23 cellular contexts compared by ENCODE assay signal in the genomic region with DNA sequence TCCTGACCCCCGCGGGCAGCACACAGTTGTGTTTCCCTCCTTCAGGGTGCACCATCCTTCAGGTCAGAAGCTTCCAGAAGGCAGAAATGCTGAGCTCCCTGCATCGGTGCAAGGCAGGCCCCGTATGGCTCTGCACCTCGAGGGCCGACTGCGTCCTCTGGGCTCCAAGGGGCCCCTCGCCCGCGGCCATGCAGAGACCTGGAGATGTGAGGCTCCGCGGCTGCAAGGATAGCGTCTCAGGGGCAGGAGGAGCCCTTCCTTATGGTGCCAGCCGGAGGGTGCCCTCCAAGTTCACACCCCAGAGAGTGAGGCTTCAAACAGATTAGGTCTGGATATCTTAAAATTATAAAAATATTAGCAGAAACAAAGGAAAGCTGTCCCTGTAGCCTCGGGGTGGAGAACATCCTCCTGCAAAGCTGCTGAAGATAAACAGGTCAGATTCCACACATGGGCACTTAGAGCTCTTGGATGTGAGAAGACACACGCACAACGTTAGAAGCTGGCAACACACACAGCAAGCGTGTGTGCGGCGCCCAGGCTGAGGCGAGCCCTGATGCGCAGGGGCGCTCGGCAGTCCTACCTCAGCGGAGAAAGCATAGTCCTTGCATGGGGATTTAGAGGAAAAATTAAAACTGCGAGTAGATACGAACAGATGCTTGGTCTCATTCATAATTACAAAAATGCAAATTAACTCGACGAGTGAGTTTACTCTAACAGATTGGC. TPM values are rescaled to one million over a fixed set of nuclear protein-coding genes. Genes with fewer than 3 reads are reported as not detected.
A peak's percentile ranks its signal among the peaks of the same experiment; 100 is the strongest.
DNase-seq lines count a peak whose midpoint lies in the region; FAIRE-seq and TF ChIP-seq lines count a peak whose summit lies in the region.
"Had no signal": no experiment of that assay in that cellular context is flagged by ENCODE, and none has a peak within 500 bp of the region (broad histone marks: within the 10 kb centered on the region; RNA-seq: fewer than 3 reads in every experiment).

No MANE protein-coding gene starts in this region.

- H3K36me3 ChIP-seq in endodermal cell (ENCODE audit: control insufficient read depth, insufficient read depth, low read length) (no peaks in the 10 kb centered on the region), spleen (no peaks in the 10 kb centered on the region)

- H3K36me3 Mint-ChIP-seq in endodermal cell (ENCODE audit: low read depth) = peaks cover 11% of the 10 kb centered on the region
- no peaks in the 10 kb centered on the region for H3K36me3 Mint-ChIP-seq in chondrocyte (ENCODE audit: low read depth)

- H3K27me3 Mint-ChIP-seq in endodermal cell (ENCODE audit: insufficient read depth) (no peaks in the 10 kb centered on the region), chondrocyte (ENCODE audit: low read depth) (peaks cover 28% of the 10 kb centered on the region)
- H3K27me3 Mint-ChIP-seq: CD4-positive, alpha-beta T cell had no signal

- DNase-seq in DMS 273 (lab: John Stamatoyannopoulos, UW; ENCODE audit: unreplicated experiment) (peak; percentile 16), DMS 273 treated with DMSO at 0.1 percent for 48 hours (lab: John Stamatoyannopoulos, UW) (no peak), NCI-H526 (lab: John Stamatoyannopoulos, UW) (peak; percentile 10 to 57), endodermal cell (no peak), spleen (peak; percentile 41), HTR-8/SVneo (ENCODE audit: insufficient read length, low spot score) (no peak), chondrocyte (ENCODE audit: low spot score) (no peak), hepatic stellate cell (ENCODE audit: low spot score) (no peak)
- DNase-seq: CD4-positive, alpha-beta T cell; DMS79 treated with DMSO at 0.1 percent for 48 hours; GF-D8; MM.1S; NCI-H2029; NCI-H446 treated with DMSO at 0.1 percent for 48 hours; NCI-H69; RPMI8226; SHP77 treated with DMSO at 0.1 percent for 48 hours had no signal

- no peak for TF ChIP-seq POLR2A in spleen (IDR thresholded peaks at IDR 0.05)

- H3K9ac ChIP-seq in endodermal cell (ENCODE audit: extremely low read depth, low read length, poor library complexity, severe bottlenecking) = no peak overlapping the region
- H3K9ac ChIP-seq: KMS-11 had no signal

- H3K27me3 ChIP-seq in endodermal cell (ENCODE audit: control insufficient read depth, insufficient read depth, low read length, poor library complexity, severe bottlenecking) (no peaks in the 10 kb centered on the region), spleen (replicated peaks in 1 of 7) (peaks cover 0 to 31% (median 0%) of the 10 kb centered on the region in 7 donors)

- FAIRE-seq in HTR-8/SVneo (lab: Jason Lieb, UNC) = no peak
- FAIRE-seq: GM12891, H1 had no signal

- H3K9me3 Mint-ChIP-seq in endodermal cell (peaks cover 13% of the 10 kb centered on the region), chondrocyte (ENCODE audit: low read depth) (no peaks in the 10 kb centered on the region)
- H3K9me3 Mint-ChIP-seq: CD4-positive, alpha-beta T cell had no signal

- no peaks in the 10 kb centered on the region for H3K4me1 ChIP-seq in endodermal cell (ENCODE audit: control insufficient read depth, insufficient read depth, low read length)
- no peaks in the 10 kb centered on the region for H3K4me1 ChIP-seq in spleen

- H3K4me1 Mint-ChIP-seq in endodermal cell (no peaks in the 10 kb centered on the region), chondrocyte (ENCODE audit: low read depth) (no peaks in the 10 kb centered on the region)
- H3K4me1 Mint-ChIP-seq: IgD-negative memory B cell had no signal

- intact Hi-C loops in spleen (cut with DNase I; ENCODE audit: low total_unique reads) = no loop called here

- WGBS in endodermal cell (ENCODE audit: insufficient coverage in 1 of 2, insufficient read length in 1 of 2), 2 experiments = 92 to 97% methylated on average over 20 to 29 of the region's 29 CpGs
- WGBS in spleen, 5 donors = 90 to 92% (median 91%) methylated on average over 29 of the region's 29 CpGs

- H3K27ac Mint-ChIP-seq in endodermal cell (no peak overlapping the region), chondrocyte (ENCODE audit: unreplicated experiment) (no peak overlapping the region)
- H3K27ac Mint-ChIP-seq: CD4-positive, alpha-beta T cell; IgD-negative memory B cell had no signal

- no peak overlapping the region for H3K4me3 Mint-ChIP-seq in endodermal cell
- H3K4me3 Mint-ChIP-seq in chondrocyte (ENCODE audit: unreplicated experiment) = no peak overlapping the region
- H3K4me3 Mint-ChIP-seq: CD4-positive, alpha-beta T cell; IgD-negative memory B cell had no signal

- H3K27ac ChIP-seq in endodermal cell (ENCODE audit: low read depth, low read length) (peak overlapping the region; percentile 38), spleen (no peak overlapping the region)
- H3K27ac ChIP-seq: 22Rv1, KMS-11 had no signal

- H3K4me3 ChIP-seq in endodermal cell (ENCODE audit: low read length) (no peak overlapping the region), spleen (no peak overlapping the region)

- H3K9me3 ChIP-seq in endodermal cell (ENCODE audit: control insufficient read depth, low read length) (peaks cover 8% of the 10 kb centered on the region), spleen (no peaks in the 10 kb centered on the region)

- TF ChIP-seq CTCF in endodermal cell (conservative IDR thresholded peaks at IDR 0.05) (no peak), spleen (IDR thresholded peaks at IDR 0.05 in 8 of 11, conservative IDR thresholded peaks at IDR 0.05 in 3 of 11) (no peak), chondrocyte (IDR thresholded peaks at IDR 0.05) (no peak)

RNA-seq across cellular contexts. Expression of gene KNDC1, which starts 20.3 kb away (rescaled TPM):
- total RNA-seq in endodermal cell (1 to 10 TPM; 6.5 to 9.6 TPM), spleen (1 to 10 TPM in 5 of 7 donors, under 1 TPM in 2; 0.32 to 3.5 (median 2.5) TPM), chondrocyte (0.24 to 0.72 TPM (median 0.55 TPM) in 3 replicates)
- polyA plus RNA-seq in endodermal cell (2013, experiment 1 of 2) = 7.3 TPM
- 4.6 TPM for polyA plus RNA-seq in endodermal cell (2013, experiment 2 of 2)
- polyA plus RNA-seq in spleen = under 1 TPM; 0.05 to 0.43 (median 0.29) TPM
- total RNA-seq: CD4-positive, alpha-beta T cell had no signal

RNA-seq across cellular contexts. Expression of gene UTF1, which starts 49.7 kb away (rescaled TPM):
- total RNA-seq in endodermal cell (1 to 10 TPM in 1 of 2 donors, not detected in 1; 1.5 TPM), spleen (under 1 TPM in 3 of 7 donors, not detected in 4; 0.41 to 0.54 (median 0.43) TPM), chondrocyte (not detected in 3 replicates)
- polyA plus RNA-seq in endodermal cell (2013, experiment 1 of 2) = 1.1 TPM
- polyA plus RNA-seq in endodermal cell (2013, experiment 2 of 2) = 0.54 TPM
- polyA plus RNA-seq in spleen = under 1 TPM; 0.10 to 0.23 (median 0.13) TPM
- total RNA-seq: CD4-positive, alpha-beta T cell had no signal
- polyA plus RNA-seq: BJ, IgD-negative memory B cell had no signal

RNA-seq across cellular contexts. Expression of gene VENTX, which starts 57.3 kb away (rescaled TPM):
- 10 to 100 TPM in 1 of 2 donors, 1 to 10 TPM in 1; 5.5 to 14.2 TPM for total RNA-seq in endodermal cell
- 1.7 TPM for polyA plus RNA-seq in endodermal cell (2013, experiment 1 of 2)
- 0.99 TPM for polyA plus RNA-seq in endodermal cell (2013, experiment 2 of 2)
- total RNA-seq in spleen = 10 to 100 TPM in 1 of 7 donors, 1 to 10 TPM in 6; 1.7 to 10.4 (median 3.4) TPM
- polyA plus RNA-seq in spleen = 1 to 10 TPM in 2 of 3 donors, under 1 TPM in 1; 0.76 to 6.3 (median 2.9) TPM
- not detected in 3 replicates for total RNA-seq in chondrocyte
- polyA plus RNA-seq: BJ, IgD-negative memory B cell had no signal

Comparison
In these comparisons a context has a peak if more than half of its experiments do, and no peak if none do; other contexts are left out.
1. DNase-seq: peak in DMS 273 (single experiment), NCI-H526 (2 of 2) and spleen (single experiment); none in DMS 273 treated with DMSO at 0.1 percent for 48 hours (single experiment), endodermal cell (single experiment), HTR-8/SVneo (single experiment), chondrocyte (single experiment) and hepatic stellate cell (single experiment).